Comparison of ENCODE assay signal across 15 cellular contexts in genomic region chr15:60814855-60815254, GRCh38.
DNase-seq lines count a peak whose midpoint lies in the region; ATAC-seq and TF ChIP-seq lines count a peak whose summit lies in the region.
"Had no signal": no experiment of that assay in that cellular context is flagged by ENCODE, and none has a peak within 500 bp of the region (broad histone marks: within the 10 kb centered on the region; RNA-seq: fewer than 3 reads in every experiment).

No MANE protein-coding gene starts in this region.

- peak; percentile 33 for ATAC-seq in activated naive CD8-positive, alpha-beta T cell treated with anti-CD3 and anti-CD28 coated beads, Interleukin-2, amount 50 U/mL, for 24 hours
- ATAC-seq in activated T-helper 17 cell treated with anti-CD3 and anti-CD28 coated beads, Interleukin-2, amount 50 U/mL, for 72 hours (replicated peaks): peak; percentile 67
- ATAC-seq in stimulated activated naive CD8-positive, alpha-beta T cell treated with anti-CD3 and anti-CD28 coated beads, Interleukin-15, Interleukin-2, amounts not matched to agents 100 U/mL and 50 U/mL, for 24 hours: peak; percentile 40
- no peak for ATAC-seq in GM19351 (IDR thresholded peaks at IDR 0.05; ENCODE audit: unreplicated experiment)
- ATAC-seq: CD8-positive, alpha-beta T cell; HepG2 had no signal

- H3K4me3 Mint-ChIP-seq in activated naive CD8-positive, alpha-beta T cell treated with anti-CD3 and anti-CD28 coated beads, Interleukin-2, amount 50 U/mL, for 24 hours: no peak overlapping the region
- H3K4me3 Mint-ChIP-seq in activated naive CD8-positive, alpha-beta T cell treated with anti-CD3 and anti-CD28 coated beads for 36 hours: no peak overlapping the region
- H3K4me3 Mint-ChIP-seq in activated T-helper 17 cell treated with anti-CD3 and anti-CD28 coated beads, Interleukin-2, amount 50 U/mL, for 72 hours: peak overlapping the region; percentile 39
- H3K4me3 Mint-ChIP-seq: CD14-positive monocyte; CD8-positive, alpha-beta T cell had no signal

- no peak overlapping the region for H3K4me3 ChIP-seq in tibial artery
- H3K4me3 ChIP-seq: BLaER1, GM23248, HAP-1 had no signal

- no peaks in the 10 kb centered on the region for H3K27me3 ChIP-seq in tibial artery
- H3K27me3 ChIP-seq: BLaER1 had no signal

- H3K27me3 Mint-ChIP-seq in activated naive CD8-positive, alpha-beta T cell treated with anti-CD3 and anti-CD28 coated beads, Interleukin-2, amount 50 U/mL, for 24 hours: no peaks in the 10 kb centered on the region
- H3K27me3 Mint-ChIP-seq in activated naive CD8-positive, alpha-beta T cell treated with anti-CD3 and anti-CD28 coated beads for 36 hours: no peaks in the 10 kb centered on the region
- H3K27me3 Mint-ChIP-seq in activated T-helper 17 cell treated with anti-CD3 and anti-CD28 coated beads, Interleukin-2, amount 50 U/mL, for 72 hours: no peaks in the 10 kb centered on the region

- no peaks in the 10 kb centered on the region for H3K4me1 ChIP-seq in tibial artery
- H3K4me1 ChIP-seq: BLaER1, HAP-1 had no signal

- no peaks in the 10 kb centered on the region for H3K36me3 ChIP-seq in tibial artery
- H3K36me3 ChIP-seq: BLaER1, HAP-1 had no signal

- no peaks in the 10 kb centered on the region for H3K9me3 Mint-ChIP-seq in activated naive CD8-positive, alpha-beta T cell treated with anti-CD3 and anti-CD28 coated beads, Interleukin-2, amount 50 U/mL, for 24 hours
- no peaks in the 10 kb centered on the region for H3K9me3 Mint-ChIP-seq in activated naive CD8-positive, alpha-beta T cell treated with anti-CD3 and anti-CD28 coated beads for 36 hours
- H3K9me3 Mint-ChIP-seq in activated T-helper 17 cell treated with anti-CD3 and anti-CD28 coated beads, Interleukin-2, amount 50 U/mL, for 72 hours: no peaks in the 10 kb centered on the region
- H3K9me3 Mint-ChIP-seq: CD8-positive, alpha-beta T cell had no signal

- TF ChIP-seq CTCF in tibial artery (IDR thresholded peaks at IDR 0.05): no peak

- H3K9me3 ChIP-seq in tibial artery: no peaks in the 10 kb centered on the region
- H3K9me3 ChIP-seq: BLaER1 had no signal

- H3K36me3 Mint-ChIP-seq in activated naive CD8-positive, alpha-beta T cell treated with anti-CD3 and anti-CD28 coated beads, Interleukin-2, amount 50 U/mL, for 24 hours (ENCODE audit: low read depth): no peaks in the 10 kb centered on the region
- no peaks in the 10 kb centered on the region for H3K36me3 Mint-ChIP-seq in activated naive CD8-positive, alpha-beta T cell treated with anti-CD3 and anti-CD28 coated beads for 36 hours
- H3K36me3 Mint-ChIP-seq in activated T-helper 17 cell treated with anti-CD3 and anti-CD28 coated beads, Interleukin-2, amount 50 U/mL, for 72 hours (ENCODE audit: low read depth): no peaks in the 10 kb centered on the region
- H3K36me3 Mint-ChIP-seq: CD14-positive monocyte; CD8-positive, alpha-beta T cell had no signal

- no peak overlapping the region for H3K27ac ChIP-seq in tibial artery
- H3K27ac ChIP-seq: BLaER1, GM23248 had no signal

- H3K27ac Mint-ChIP-seq in activated naive CD8-positive, alpha-beta T cell treated with anti-CD3 and anti-CD28 coated beads, Interleukin-2, amount 50 U/mL, for 24 hours: no peak overlapping the region
- no peak overlapping the region for H3K27ac Mint-ChIP-seq in activated naive CD8-positive, alpha-beta T cell treated with anti-CD3 and anti-CD28 coated beads for 36 hours
- no peak overlapping the region for H3K27ac Mint-ChIP-seq in activated T-helper 17 cell treated with anti-CD3 and anti-CD28 coated beads, Interleukin-2, amount 50 U/mL, for 72 hours
- H3K27ac Mint-ChIP-seq: CD14-positive monocyte; CD8-positive, alpha-beta T cell had no signal

- DNase-seq in activated naive CD8-positive, alpha-beta T cell treated with anti-CD3 and anti-CD28 coated beads, Interleukin-2, amount 50 U/mL, for 24 hours: no peak
- no peak for DNase-seq in activated naive CD8-positive, alpha-beta T cell treated with anti-CD3 and anti-CD28 coated beads for 36 hours
- DNase-seq in stimulated activated naive CD8-positive, alpha-beta T cell treated with anti-CD3 and anti-CD28 coated beads, Interleukin-15, Interleukin-2, amounts not matched to agents 100 U/mL and 50 U/mL, for 24 hours: no peak
- DNase-seq in GM19240 (ENCODE audit: insufficient read length, low spot score) (no peak), tibial artery (no peak)
- DNase-seq: 8988T; Calu3; CD8-positive, alpha-beta T cell; GM23248 had no signal

- peaks cover 25% of the 10 kb centered on the region for H3K4me1 Mint-ChIP-seq in activated naive CD8-positive, alpha-beta T cell treated with anti-CD3 and anti-CD28 coated beads, Interleukin-2, amount 50 U/mL, for 24 hours
- peaks cover 24% of the 10 kb centered on the region for H3K4me1 Mint-ChIP-seq in activated naive CD8-positive, alpha-beta T cell treated with anti-CD3 and anti-CD28 coated beads for 36 hours
- H3K4me1 Mint-ChIP-seq in activated T-helper 17 cell treated with anti-CD3 and anti-CD28 coated beads, Interleukin-2, amount 50 U/mL, for 72 hours: peaks cover 46% of the 10 kb centered on the region
- H3K4me1 Mint-ChIP-seq: CD14-positive monocyte had no signal

- intact Hi-C loops in tibial artery (cut with DNase I; ENCODE audit: low total_unique reads): no loop called here
